ENCODE assay signal across 33 cellular contexts in genomic region chr17:1054656-1055055, GRCh38.
"Had no signal": no experiment of that assay in that cellular context is flagged by ENCODE, and none has a peak within 500 bp of the region (broad histone marks: within the 10 kb centered on the region; RNA-seq: fewer than 3 reads in every experiment).

No MANE protein-coding gene starts in this region.

- H3K27ac ChIP-seq: adrenal gland, brain microvascular endothelial cell, esophagus squamous epithelium, WERI-Rb-1 had no signal

- H3K9me3 Mint-ChIP-seq: activated B cell treated with CpG ODN at 0.5 μM for 24 hours; activated CD4-positive, alpha-beta memory T cell treated with anti-CD3 and anti-CD28 coated beads for 36 hours; activated CD4-positive, alpha-beta T cell treated with anti-CD3 and anti-CD28 coated beads, Interleukin-2, amount 10 ng/mL, durations not matched to agents 24 days and 14 days; activated naive CD4-positive, alpha-beta T cell treated with anti-CD3 and anti-CD28 coated beads for 36 hours; activated naive CD4-positive, alpha-beta T cell treated with anti-CD3 and anti-CD28 coated beads, Interleukin-2, amount 50 U/mL, for 24 hours; activated naive CD8-positive, alpha-beta T cell treated with anti-CD3 and anti-CD28 coated beads for 36 hours; activated naive CD8-positive, alpha-beta T cell treated with anti-CD3 and anti-CD28 coated beads, Interleukin-2, amount 50 U/mL, for 24 hours; activated T-helper 1 cell treated with anti-CD3 and anti-CD28 coated beads, Interleukin-12 subunit alpha, Interleukin-12 subunit beta, Interleukin-2, Interleukin-4 antibody, amounts not matched to agents 30 ng/mL and 10 ng/mL and 1 ng/mL, durations not matched to agents 14 hours and 24 hours and 36 hours; activated T-helper 2 cell treated with anti-CD3 and anti-CD28 coated beads, Interferon-gamma antibody, Interleukin-2, Interleukin-4, amounts not matched to agents 10 μg/mL and 5 μg/mL and 100 μg/mL, durations not matched to agents 14 hours and 24 hours and 36 hours; central memory CD8-positive, alpha-beta T cell; effector memory CD8-positive, alpha-beta T cell; T-helper 2 cell treated with Interferon-gamma antibody and Interleukin-4, amounts not matched to agents 5 μg/mL and 100 μg/mL, for 36 hours had no signal

- H3K27me3 ChIP-seq: adrenal gland, brain microvascular endothelial cell, esophagus squamous epithelium, gastroesophageal sphincter had no signal

- DNase-seq: activated B cell treated with CpG ODN at 0.5 μM for 24 hours; activated CD4-positive, alpha-beta memory T cell treated with anti-CD3 and anti-CD28 coated beads for 36 hours; activated CD4-positive, alpha-beta T cell treated with anti-CD3 and anti-CD28 coated beads, Interleukin-2, amount 10 ng/mL, durations not matched to agents 24 days and 14 days; activated CD8-positive, alpha-beta memory T cell treated with anti-CD3 and anti-CD28 coated beads, Interleukin-2, amount 10 ng/mL, durations not matched to agents 7 days and 5 days; activated CD8-positive, alpha-beta memory T cell treated with anti-CD3 and anti-CD28 coated beads, Interleukin-2, amount 50 U/mL, for 4 hours; activated CD8-positive, alpha-beta T cell treated with anti-CD3 and anti-CD28 coated beads, Interleukin-2, amount 10 ng/mL, durations not matched to agents 7 days and 5 days; activated effector memory CD4-positive, alpha-beta T cell treated with anti-CD3 and anti-CD28 coated beads, Interleukin-2, amount 50 U/mL, for 16 hours; activated naive CD4-positive, alpha-beta T cell treated with anti-CD3 and anti-CD28 coated beads for 36 hours; activated naive CD8-positive, alpha-beta T cell treated with anti-CD3 and anti-CD28 coated beads for 36 hours; activated naive CD8-positive, alpha-beta T cell treated with anti-CD3 and anti-CD28 coated beads, Interleukin-2, amount 50 U/mL, for 24 hours; activated T-cell treated with anti-CD3 and anti-CD28 coated beads, Interleukin-2, amount 50 U/mL, for 1 hour; activated T-cell treated with anti-CD3 and anti-CD28 coated beads, Interleukin-2, amount 50 U/mL, for 48 hours; adrenal gland; amygdala; brain microvascular endothelial cell; cortex of kidney; dermis blood vessel endothelial cell; effector CD4-positive, alpha-beta T cell; effector memory CD8-positive, alpha-beta T cell; erythroblast; esophagus squamous epithelium; foreskin melanocyte; T-helper 1 cell; T-helper 17 cell; T1000; WERI-Rb-1 had no signal

- H3K4me1 ChIP-seq: adrenal gland had no signal

- H3K27ac Mint-ChIP-seq: activated B cell treated with CpG ODN at 0.5 μM for 24 hours; activated CD4-positive, alpha-beta memory T cell treated with anti-CD3 and anti-CD28 coated beads for 36 hours; activated CD4-positive, alpha-beta T cell treated with anti-CD3 and anti-CD28 coated beads, Interleukin-2, amount 10 ng/mL, durations not matched to agents 24 days and 14 days; activated CD8-positive, alpha-beta memory T cell treated with anti-CD3 and anti-CD28 coated beads, Interleukin-2, amount 10 ng/mL, durations not matched to agents 7 days and 5 days; activated CD8-positive, alpha-beta T cell treated with anti-CD3 and anti-CD28 coated beads, Interleukin-2, amount 10 ng/mL, durations not matched to agents 7 days and 5 days; activated naive CD4-positive, alpha-beta T cell treated with anti-CD3 and anti-CD28 coated beads for 36 hours; activated naive CD4-positive, alpha-beta T cell treated with anti-CD3 and anti-CD28 coated beads, Interleukin-2, amount 50 U/mL, for 24 hours; activated naive CD8-positive, alpha-beta T cell treated with anti-CD3 and anti-CD28 coated beads for 36 hours; activated naive CD8-positive, alpha-beta T cell treated with anti-CD3 and anti-CD28 coated beads, Interleukin-2, amount 50 U/mL, for 24 hours; activated T-helper 1 cell treated with anti-CD3 and anti-CD28 coated beads, Interleukin-12 subunit alpha, Interleukin-12 subunit beta, Interleukin-2, Interleukin-4 antibody, amounts not matched to agents 30 ng/mL and 10 ng/mL and 1 ng/mL, durations not matched to agents 14 hours and 24 hours and 36 hours; activated T-helper 2 cell treated with anti-CD3 and anti-CD28 coated beads, Interferon-gamma antibody, Interleukin-2, Interleukin-4, amounts not matched to agents 10 μg/mL and 5 μg/mL and 100 μg/mL, durations not matched to agents 14 hours and 24 hours and 36 hours; effector memory CD8-positive, alpha-beta T cell; T-helper 17 cell; T-helper 2 cell treated with Interferon-gamma antibody and Interleukin-4, amounts not matched to agents 5 μg/mL and 100 μg/mL, for 36 hours had no signal

- H3K27me3 Mint-ChIP-seq: activated B cell treated with CpG ODN at 0.5 μM for 24 hours; activated CD4-positive, alpha-beta memory T cell treated with anti-CD3 and anti-CD28 coated beads for 36 hours; activated CD4-positive, alpha-beta T cell treated with anti-CD3 and anti-CD28 coated beads, Interleukin-2, amount 10 ng/mL, durations not matched to agents 24 days and 14 days; activated CD8-positive, alpha-beta memory T cell treated with anti-CD3 and anti-CD28 coated beads, Interleukin-2, amount 10 ng/mL, durations not matched to agents 7 days and 5 days; activated naive CD4-positive, alpha-beta T cell treated with anti-CD3 and anti-CD28 coated beads, Interleukin-2, amount 50 U/mL, for 24 hours; activated naive CD8-positive, alpha-beta T cell treated with anti-CD3 and anti-CD28 coated beads for 36 hours; activated naive CD8-positive, alpha-beta T cell treated with anti-CD3 and anti-CD28 coated beads, Interleukin-2, amount 50 U/mL, for 24 hours; central memory CD8-positive, alpha-beta T cell; effector memory CD8-positive, alpha-beta T cell; T-helper 17 cell had no signal

- H3K4me1 Mint-ChIP-seq: activated B cell treated with CpG ODN at 0.5 μM for 24 hours; activated CD4-positive, alpha-beta T cell treated with anti-CD3 and anti-CD28 coated beads, Interleukin-2, amount 10 ng/mL, durations not matched to agents 24 days and 14 days; activated naive CD4-positive, alpha-beta T cell treated with anti-CD3 and anti-CD28 coated beads, Interleukin-2, amount 50 U/mL, for 24 hours; activated naive CD8-positive, alpha-beta T cell treated with anti-CD3 and anti-CD28 coated beads for 36 hours; activated naive CD8-positive, alpha-beta T cell treated with anti-CD3 and anti-CD28 coated beads, Interleukin-2, amount 50 U/mL, for 24 hours had no signal

- H3K9me3 ChIP-seq: adrenal gland, esophagus squamous epithelium, gastroesophageal sphincter had no signal

- H3K4me3 Mint-ChIP-seq: activated B cell treated with CpG ODN at 0.5 μM for 24 hours; activated CD4-positive, alpha-beta memory T cell treated with anti-CD3 and anti-CD28 coated beads for 36 hours; activated CD4-positive, alpha-beta T cell treated with anti-CD3 and anti-CD28 coated beads, Interleukin-2, amount 10 ng/mL, durations not matched to agents 24 days and 14 days; activated CD8-positive, alpha-beta memory T cell treated with anti-CD3 and anti-CD28 coated beads, Interleukin-2, amount 10 ng/mL, durations not matched to agents 7 days and 5 days; activated CD8-positive, alpha-beta T cell treated with anti-CD3 and anti-CD28 coated beads, Interleukin-2, amount 10 ng/mL, durations not matched to agents 7 days and 5 days; activated naive CD4-positive, alpha-beta T cell treated with anti-CD3 and anti-CD28 coated beads for 36 hours; activated naive CD4-positive, alpha-beta T cell treated with anti-CD3 and anti-CD28 coated beads, Interleukin-2, amount 50 U/mL, for 24 hours; activated naive CD8-positive, alpha-beta T cell treated with anti-CD3 and anti-CD28 coated beads for 36 hours; activated naive CD8-positive, alpha-beta T cell treated with anti-CD3 and anti-CD28 coated beads, Interleukin-2, amount 50 U/mL, for 24 hours; activated T-helper 1 cell treated with anti-CD3 and anti-CD28 coated beads, Interleukin-12 subunit alpha, Interleukin-12 subunit beta, Interleukin-2, Interleukin-4 antibody, amounts not matched to agents 30 ng/mL and 10 ng/mL and 1 ng/mL, durations not matched to agents 14 hours and 24 hours and 36 hours; central memory CD8-positive, alpha-beta T cell; effector memory CD8-positive, alpha-beta T cell; T-helper 17 cell; T-helper 2 cell treated with Interferon-gamma antibody and Interleukin-4, amounts not matched to agents 5 μg/mL and 100 μg/mL, for 36 hours had no signal

- H3K4me3 ChIP-seq: adrenal gland, esophagus squamous epithelium, gastroesophageal sphincter had no signal

- ATAC-seq: activated CD4-positive, CD25-positive, alpha-beta regulatory T cell treated with anti-CD3 and anti-CD28 coated beads, Interleukin-2, amount 50 U/mL, for 24 hours; activated CD8-positive, alpha-beta memory T cell treated with anti-CD3 and anti-CD28 coated beads, Interleukin-2, amount 10 ng/mL, durations not matched to agents 7 days and 5 days; activated CD8-positive, alpha-beta T cell treated with anti-CD3 and anti-CD28 coated beads, Interleukin-2, amount 10 ng/mL, durations not matched to agents 7 days and 5 days; activated naive CD8-positive, alpha-beta T cell treated with anti-CD3 and anti-CD28 coated beads, Interleukin-2, amount 50 U/mL, for 24 hours; effector memory CD8-positive, alpha-beta T cell; gastroesophageal sphincter; T-helper 17 cell had no signal
